In the genomic region with DNA sequence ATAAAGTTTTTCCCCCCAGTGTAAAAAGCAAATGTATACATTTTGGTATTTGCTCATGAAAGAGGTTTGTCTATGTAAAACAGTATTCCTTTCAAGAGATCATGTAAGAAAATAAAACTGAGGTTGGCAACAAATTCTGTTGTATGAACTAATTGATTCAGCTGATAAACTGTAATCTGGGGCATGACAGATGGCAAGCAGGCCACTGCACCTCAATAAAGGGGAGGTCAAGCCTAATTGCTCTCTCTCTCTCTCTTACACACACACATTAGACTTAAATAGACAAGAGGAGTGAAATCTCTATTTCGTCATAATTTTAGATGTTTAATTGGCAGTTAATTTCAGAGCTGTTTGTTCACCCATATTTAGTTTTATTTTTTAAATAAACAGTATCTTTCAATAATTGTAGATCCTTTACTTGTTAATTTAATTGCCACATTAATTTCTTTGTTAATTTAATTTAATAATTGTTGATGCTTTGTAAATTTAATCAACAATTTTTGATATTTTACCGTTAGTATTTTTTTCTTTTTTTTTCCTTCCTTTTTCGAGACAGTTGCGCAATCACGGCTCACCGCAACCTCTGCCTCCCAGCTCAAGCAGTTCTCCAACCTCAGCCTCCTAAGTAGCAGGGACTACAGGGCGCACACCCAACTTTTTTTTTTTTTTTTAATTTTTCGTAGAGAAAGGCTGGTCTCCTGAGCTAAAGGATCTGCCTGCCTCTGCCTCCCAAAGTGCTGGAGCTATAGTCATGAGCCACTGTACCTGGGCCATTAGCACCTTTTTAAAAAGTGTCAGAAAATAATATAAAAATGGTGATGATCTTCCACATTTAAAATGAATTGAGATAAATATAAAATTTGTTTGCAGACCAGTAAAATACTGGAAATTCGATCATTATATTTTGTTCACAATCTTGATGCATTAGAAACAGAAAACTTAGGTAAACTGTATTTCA, we compare ENCODE assay signal across 15 cellular contexts.
DNase-seq lines count a peak whose midpoint lies in the region.
"Had no signal": no experiment of that assay in that cellular context is flagged by ENCODE, and none has a peak within 500 bp of the region (broad histone marks: within the 10 kb centered on the region; RNA-seq: fewer than 3 reads in every experiment).

No MANE protein-coding gene starts in this region.

- DNase-seq in NCI-H1105 treated with DMSO at 0.1 percent for 48 hours (lab: John Stamatoyannopoulos, UW) (peak; percentile 44), NCI-H1105 (lab: John Stamatoyannopoulos, UW) (no peak), NCI-H524 (lab: John Stamatoyannopoulos, UW) (peak; percentile 44 to 74), SK-N-DZ (ENCODE audit: low spot score) (peak; percentile 15), retina (peak; percentile 33), NCI-H187 (lab: John Stamatoyannopoulos, UW) (no peak), COR-L47 (lab: John Stamatoyannopoulos, UW) (no peak), Ammon's horn (ENCODE audit: low spot score) (no peak)
- DNase-seq: activated CD4-positive, alpha-beta T cell treated with anti-CD3 and anti-CD28 coated beads for 1 hour; activated effector memory CD4-positive, alpha-beta T cell treated with Interleukin-2 at 50 U/mL for 16 hours; gastrocnemius medialis; left colon; midbrain; stimulated activated CD4-positive, alpha-beta T cell treated with anti-CD3 and anti-CD28 coated beads, Interleukin-15, amount 100 ng/mL, for 24 hours; T1000 had no signal

Comparison
In these comparisons a context has a peak if more than half of its experiments do, and no peak if none do; other contexts are left out.
1. DNase-seq: peak in NCI-H1105 treated with DMSO at 0.1 percent for 48 hours (single experiment), NCI-H524 (2 of 2), SK-N-DZ (single experiment) and retina (single experiment); none in NCI-H1105 (single experiment), NCI-H187 (0 of 2), COR-L47 (single experiment) and Ammon's horn (single experiment).